ENCODE assay signal across 19 cellular contexts in the genomic region with DNA sequence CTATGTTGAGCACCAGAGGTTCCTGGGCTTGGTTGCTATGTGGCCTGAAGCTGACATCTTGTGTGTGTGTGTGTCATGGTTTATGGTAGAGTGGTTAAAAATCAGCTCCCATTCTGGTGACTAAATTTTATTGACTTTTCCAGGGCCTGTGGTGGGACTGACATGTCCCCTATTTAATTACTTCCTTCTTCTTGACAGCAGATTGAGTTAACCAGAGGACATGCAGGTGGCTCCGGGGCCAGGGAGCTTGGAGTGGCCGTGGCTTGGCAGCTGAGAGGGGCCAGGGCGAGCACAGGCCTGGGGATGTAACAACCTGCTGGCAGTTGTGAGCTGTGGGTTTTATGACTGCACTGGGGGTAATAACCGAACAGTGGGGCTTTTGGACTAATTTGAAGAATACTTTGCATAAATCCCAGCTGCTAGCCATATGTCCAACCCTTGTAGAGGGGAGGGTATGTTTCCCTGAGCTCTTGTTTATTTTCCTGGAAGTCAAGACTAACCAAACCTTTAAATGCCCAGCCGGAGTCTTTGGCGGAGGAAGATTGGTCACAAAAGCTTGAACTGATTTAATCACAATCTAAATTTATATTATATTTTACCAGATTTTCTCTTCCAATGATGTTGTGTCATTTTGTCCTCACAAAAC.
DNase-seq lines count a peak whose midpoint lies in the region; ATAC-seq, FAIRE-seq and TF ChIP-seq lines count a peak whose summit lies in the region.
"Had no signal": no experiment of that assay in that cellular context is flagged by ENCODE, and none has a peak within 500 bp of the region (broad histone marks: within the 10 kb centered on the region; RNA-seq: fewer than 3 reads in every experiment).

No MANE protein-coding gene starts in this region.

- no peak overlapping the region for H3K18ac ChIP-seq in H1 (ENCODE audit: extremely low read depth, low read length)

- TF ChIP-seq CTCF in SK-N-SH (IDR thresholded peaks at IDR 0.05) = no peak
- no peak for TF ChIP-seq CTCF in H1 (IDR thresholded peaks at IDR 0.05; ENCODE audit: control extremely low read depth in 1 of 3, insufficient read depth in 1 of 3, low read depth in 1 of 3, low read length in 3 of 3)
- TF ChIP-seq CTCF in transverse colon (IDR thresholded peaks at IDR 0.05) = no peak

- no peaks in the 10 kb centered on the region for H3K27me3 ChIP-seq in SK-N-SH (ENCODE audit: insufficient read depth)
- H3K27me3 ChIP-seq in H1 (replicated peaks in 1 of 4; ENCODE audit: control insufficient read depth in 3 of 4, extremely low read depth in 1 of 4, insufficient read depth in 3 of 4, low read length in 3 of 4) = no peaks in the 10 kb centered on the region
- no peaks in the 10 kb centered on the region for H3K27me3 ChIP-seq in transverse colon
- H3K27me3 ChIP-seq: gastroesophageal sphincter had no signal

- in situ Hi-C loops in transverse colon (cut with MboI; ENCODE audit: low pct_ligation_motif_present in 1 of 4, low pct_unique_long_range_greater_than_20kb in 1 of 4, low sequenced_read_pairs in 3 of 4) = loop anchor here in 2 of 4 donors (25.0 kb wide), 2 partner anchors 150 to 225 kb away; no protein-coding TSS in a partner anchor

- no peak for FAIRE-seq in H1 (lab: Jason Lieb, UNC)
- no peak for FAIRE-seq in GM12891 (lab: Jason Lieb, UNC)

- H3K27ac ChIP-seq in SK-N-SH (ENCODE audit: low read depth in 2 of 2, low read length in 1 of 2) = no peak overlapping the region
- no peak overlapping the region for H3K27ac ChIP-seq in H1 (ENCODE audit: low read depth, low read length)
- peak overlapping the region in 1 of 4 donors; percentile 38 for H3K27ac ChIP-seq in transverse colon
- H3K27ac ChIP-seq: gastroesophageal sphincter, spleen had no signal

- H4K5ac ChIP-seq in H1 (ENCODE audit: insufficient read length, low read depth, low read length) = no peak overlapping the region

- CTCF ChIA-PET in SK-N-SH (lab: Yijun Ruan, JAX) = interaction anchor here (1.0 to 1.7 kb wide), 3 partner anchors 54 to 327 kb away, joined by 3 read pairs; no protein-coding TSS in a partner anchor
- CTCF ChIA-PET in H1 (lab: Charles Lee; ENCODE audit: partially characterized antibody) = interaction anchor here (0.6 to 2.0 kb wide), 6 partner anchors 16 to 235 kb away, joined by 3 to 5 read pairs (median 3); no protein-coding TSS in a partner anchor

- no peak overlapping the region for H2AK5ac ChIP-seq in H1 (ENCODE audit: low read depth, low read length)

- DNase-seq in SK-N-SH = peak; percentile 17
- peak; percentile 84 for DNase-seq in NCI-H524 treated with DMSO at 0.1 percent for 48 hours (lab: John Stamatoyannopoulos, UW)
- DNase-seq in H1 (ENCODE audit: low read depth in 1 of 2, low spot score in 2 of 2) = no peak
- DNase-seq in transverse colon = peak; percentile 12
- DNase-seq in NCI-H1105 treated with DMSO at 0.1 percent for 48 hours (lab: John Stamatoyannopoulos, UW) = no peak
- DNase-seq in GM12891 (ENCODE audit: insufficient read length, low spot score) = no peak
- DNase-seq: ACHN; activated CD8-positive, alpha-beta memory T cell treated with anti-CD3 and anti-CD28 coated beads, Interleukin-2, amount 50 U/mL, for 48 hours; activated naive CD4-positive, alpha-beta T cell treated with anti-CD3 and anti-CD28 coated beads, Interleukin-2, amount 10 ng/mL, durations not matched to agents 7 days and 5 days; effector memory CD8-positive, alpha-beta T cell; Karpas-422; midbrain; spleen; T-helper 1 cell had no signal

- H3K4me1 ChIP-seq in SK-N-SH (ENCODE audit: control insufficient read depth in 1 of 2, insufficient read depth in 2 of 2, low read depth in 1 of 2, low read length in 1 of 2) (no peaks in the 10 kb centered on the region; a peak in 1 of 4 replicates), H1 (replicated peaks in 1 of 4; ENCODE audit: control insufficient read depth in 3 of 4, insufficient read depth in 4 of 4, low read length in 3 of 4) (no peaks in the 10 kb centered on the region), transverse colon (peaks cover 0 to 5% (median 0%) of the 10 kb centered on the region in 4 donors)
- H3K4me1 ChIP-seq: gastroesophageal sphincter, spleen had no signal

- H3K79me1 ChIP-seq in H1 (ENCODE audit: low read depth, low read length) = no peaks in the 10 kb centered on the region

- H3F3A ChIP-seq in SK-N-SH (replicated peaks; ENCODE audit: insufficient read depth) = no peaks in the 10 kb centered on the region

- H2BK5ac ChIP-seq in H1 (ENCODE audit: low read depth, low read length) = no peak overlapping the region

- no peak overlapping the region for H4K91ac ChIP-seq in H1 (replicated peaks; ENCODE audit: insufficient read length, low read length)

- H3K23me2 ChIP-seq in H1 (ENCODE audit: low read depth, low read length) = no peaks in the 10 kb centered on the region

- H2AFZ ChIP-seq in SK-N-SH (ENCODE audit: low read depth) (no peak overlapping the region), H1 (ENCODE audit: low read length) (peak overlapping the region; percentile 62; the same call in 1 of the 2 replicates)

- H3K56ac ChIP-seq in H1 (replicated peaks; ENCODE audit: insufficient read length, low read depth, low read length) = no peak overlapping the region

- no peak overlapping the region for H2BK20ac ChIP-seq in H1 (ENCODE audit: low read length)

- H3K79me2 ChIP-seq in SK-N-SH (ENCODE audit: insufficient read depth) (no peaks in the 10 kb centered on the region), H1 (ENCODE audit: control insufficient read depth in 1 of 2, insufficient read depth in 2 of 2, low read length in 2 of 2) (no peaks in the 10 kb centered on the region)

- H4K20me1 ChIP-seq in SK-N-SH (ENCODE audit: insufficient read depth) (no peaks in the 10 kb centered on the region), H1 (replicated peaks in 1 of 2; ENCODE audit: control insufficient read depth in 1 of 2, insufficient read depth in 2 of 2, low read length in 2 of 2) (no peaks in the 10 kb centered on the region)

- no peaks in the 10 kb centered on the region for H3K36me3 ChIP-seq in SK-N-SH (replicated peaks in 1 of 2; ENCODE audit: control insufficient read depth in 1 of 2, insufficient read depth in 2 of 2, low read length in 1 of 2)
- H3K36me3 ChIP-seq in H1 (ENCODE audit: control insufficient read depth in 2 of 4, insufficient read depth in 4 of 4, low read length in 3 of 4) = no peaks in the 10 kb centered on the region
- no peaks in the 10 kb centered on the region for H3K36me3 ChIP-seq in transverse colon
- H3K36me3 ChIP-seq: gastroesophageal sphincter, spleen had no signal

- intact Hi-C loops in transverse colon (cut with DNase I; ENCODE audit: low total_unique reads) = no loop called here

- H3K4me3 ChIP-seq in SK-N-SH (ENCODE audit: low read depth in 2 of 2, low read length in 1 of 2) = no peak overlapping the region
- H3K4me3 ChIP-seq in H1 (ENCODE audit: extremely low read depth in 1 of 4, insufficient read depth in 2 of 4, low read depth in 3 of 4, low read length in 4 of 4) = no peak overlapping the region
- H3K4me3 ChIP-seq in transverse colon = no peak overlapping the region
- H3K4me3 ChIP-seq: gastroesophageal sphincter, spleen had no signal

- H2BK120ac ChIP-seq in H1 (replicated peaks; ENCODE audit: low read depth, low read length) = no peak overlapping the region

- TF ChIP-seq RAD21 in SK-N-SH (IDR thresholded peaks at IDR 0.05; ENCODE audit: low read length) = no peak
- no peak for TF ChIP-seq RAD21 in H1 (IDR thresholded peaks at IDR 0.05 in 1 of 2, conservative IDR thresholded peaks at IDR 0.05 in 1 of 2; ENCODE audit: low read depth in 2 of 2, low read length in 2 of 2)

- H4K8ac ChIP-seq in H1 (ENCODE audit: extremely low read depth, insufficient read depth, low read length) = no peak overlapping the region

- H2BK12ac ChIP-seq in H1 (ENCODE audit: low read depth, low read length) = no peak overlapping the region

- ATAC-seq in SK-N-SH treated with all-trans-retinoic acid at 6 μM for 48 hours (no peak), GM18907 (IDR thresholded peaks at IDR 0.05; ENCODE audit: unreplicated experiment) (no peak)
- ATAC-seq: activated CD4-positive, CD25-positive, alpha-beta regulatory T cell treated with anti-CD3 and anti-CD28 coated beads, Interleukin-2, amount 50 U/mL, for 24 hours; effector memory CD8-positive, alpha-beta T cell; gastroesophageal sphincter; HCT116 had no signal

- TF ChIP-seq POLR2A in H1 (IDR thresholded peaks at IDR 0.05; ENCODE audit: control extremely low read depth in 1 of 2, low read depth in 2 of 2, low read length in 2 of 2) = no peak
- TF ChIP-seq POLR2A in transverse colon (IDR thresholded peaks at IDR 0.05) = no peak
- TF ChIP-seq POLR2A in GM12891 (IDR thresholded peaks at IDR 0.05; ENCODE audit: low read depth, low read length) = no peak

- 22% methylated on average over 6 of the region's 6 CpGs for WGBS in SK-N-SH (ENCODE audit: low lambda C conversion rate)
- WGBS in H1 (ENCODE audit: extremely low coverage in 1 of 2, insufficient coverage in 1 of 2, insufficient read length in 1 of 2, insufficient replicate concordance in 2 of 2, low coverage in 1 of 2, low lambda C conversion rate in 2 of 2, missing lambda C conversion rate in 1 of 2), 2 experiments = 93% methylated on average over 5 of the region's 6 CpGs; no CpG with 5 or more reads in 1 of the 2 experiments
- 51% methylated on average over 6 of the region's 6 CpGs; no CpG with 5 or more reads in 1 of the 2 donors for WGBS in transverse colon (ENCODE audit: low coverage in 1 of 2), 2 donors

- no peak overlapping the region for H3K14ac ChIP-seq in H1 (ENCODE audit: insufficient read length)

- no peaks in the 10 kb centered on the region for H3K9me2 ChIP-seq in SK-N-SH

- TF ChIP-seq EP300 in SK-N-SH (IDR thresholded peaks at IDR 0.05; ENCODE audit: borderline replicate concordance in 1 of 2, low read depth in 1 of 2, low read length in 1 of 2) = no peak
- no peak for TF ChIP-seq EP300 in H1 (IDR thresholded peaks at IDR 0.05; ENCODE audit: borderline replicate concordance in 1 of 2, low read depth in 2 of 2, low read length in 2 of 2)
- no peak for TF ChIP-seq EP300 in transverse colon (IDR thresholded peaks at IDR 0.05; ENCODE audit: low read depth)

- no peak overlapping the region for H3K4me2 ChIP-seq in SK-N-SH
- H3K4me2 ChIP-seq in H1 (ENCODE audit: insufficient read depth in 1 of 2, low read depth in 2 of 2, low read length in 2 of 2) = no peak overlapping the region

- H3K9me3 ChIP-seq in SK-N-SH (no peaks in the 10 kb centered on the region), H1 (ENCODE audit: insufficient read depth in 2 of 2, low read depth in 1 of 2, low read length in 1 of 2) (no peaks in the 10 kb centered on the region), transverse colon (no peaks in the 10 kb centered on the region)
- H3K9me3 ChIP-seq: gastroesophageal sphincter, spleen had no signal

- no peak overlapping the region for H3K9ac ChIP-seq in SK-N-SH
- no peak overlapping the region for H3K9ac ChIP-seq in H1 (replicated peaks in 1 of 4; ENCODE audit: extremely low read depth in 1 of 4, low read depth in 3 of 4, low read length in 3 of 4)

- no peak overlapping the region for H3K23ac ChIP-seq in H1 (ENCODE audit: insufficient read length)

- no peak overlapping the region for H2BK15ac ChIP-seq in H1 (ENCODE audit: low read length)

- no peak overlapping the region for H3K4ac ChIP-seq in H1 (replicated peaks; ENCODE audit: insufficient read length, low read depth, low read length)

- POLR2A ChIA-PET in SK-N-SH (lab: Yijun Ruan, JAX) = no interaction called here
- POLR2A ChIA-PET in H1 (lab: Charles Lee; ENCODE audit: partially characterized antibody) = interaction anchor here (1.6 kb wide), 1 partner anchor 181 kb away, joined by 6 read pairs; no protein-coding TSS in a partner anchor

Comparison
In these comparisons a context has a peak if more than half of its experiments do, and no peak if none do; other contexts are left out.
1. DNase-seq: peak in SK-N-SH (single experiment), NCI-H524 treated with DMSO at 0.1 percent for 48 hours (single experiment) and transverse colon (single experiment); none in H1 (0 of 2), NCI-H1105 treated with DMSO at 0.1 percent for 48 hours (single experiment) and GM12891 (single experiment).